In the genomic region with DNA sequence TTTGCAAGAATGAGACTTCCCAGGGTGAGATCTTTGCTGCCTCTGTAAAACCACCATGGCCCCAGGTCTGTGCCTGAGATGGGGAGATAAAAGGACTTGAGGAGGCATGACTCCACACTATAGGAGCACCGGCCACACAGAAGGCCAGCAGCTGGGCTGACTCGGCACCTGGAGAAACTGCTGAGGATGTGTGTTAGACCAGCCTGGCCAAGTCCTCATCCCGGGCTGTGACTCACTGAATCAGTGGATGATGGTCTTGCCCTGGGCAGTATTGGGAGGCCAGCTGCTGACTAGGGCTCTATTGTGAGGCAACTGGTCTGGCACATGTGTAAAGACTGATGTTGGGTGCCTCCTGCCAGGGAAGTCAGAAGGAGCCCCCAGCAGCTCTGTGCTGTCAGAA, we compare ENCODE assay signal across 17 cellular contexts.
DNase-seq lines count a peak whose midpoint lies in the region; ATAC-seq and TF ChIP-seq lines count a peak whose summit lies in the region.
"Had no signal": no experiment of that assay in that cellular context is flagged by ENCODE, and none has a peak within 500 bp of the region (broad histone marks: within the 10 kb centered on the region; RNA-seq: fewer than 3 reads in every experiment).

No MANE protein-coding gene starts in this region.

- H3K9me3 Mint-ChIP-seq in activated T-helper 2 cell treated with anti-CD3 and anti-CD28 coated beads, Interferon-gamma antibody, Interleukin-2, Interleukin-4, amounts not matched to agents 10 μg/mL and 5 μg/mL and 100 μg/mL, durations not matched to agents 14 hours and 24 hours and 36 hours = no peaks in the 10 kb centered on the region
- H3K9me3 Mint-ChIP-seq in activated T-cell treated with anti-CD3 and anti-CD28 coated beads, Interleukin-2, amount 50 U/mL, for 72 hours = no peaks in the 10 kb centered on the region
- H3K9me3 Mint-ChIP-seq: activated naive CD8-positive, alpha-beta T cell treated with anti-CD3 and anti-CD28 coated beads, Interleukin-2, amount 50 U/mL, for 24 hours had no signal

- H3K4me1 Mint-ChIP-seq in activated T-helper 2 cell treated with anti-CD3 and anti-CD28 coated beads, Interferon-gamma antibody, Interleukin-2, Interleukin-4, amounts not matched to agents 10 μg/mL and 5 μg/mL and 100 μg/mL, durations not matched to agents 14 hours and 24 hours and 36 hours (ENCODE audit: low read depth) = no peaks in the 10 kb centered on the region
- no peaks in the 10 kb centered on the region for H3K4me1 Mint-ChIP-seq in activated T-cell treated with anti-CD3 and anti-CD28 coated beads, Interleukin-2, amount 50 U/mL, for 72 hours (ENCODE audit: low read depth)
- H3K4me1 Mint-ChIP-seq: activated naive CD8-positive, alpha-beta T cell treated with anti-CD3 and anti-CD28 coated beads, Interleukin-2, amount 50 U/mL, for 24 hours had no signal

- H3K4me1 ChIP-seq in hepatocyte (ENCODE audit: insufficient read depth) = no peaks in the 10 kb centered on the region

- H3K79me2 ChIP-seq in hepatocyte = no peaks in the 10 kb centered on the region

- no peaks in the 10 kb centered on the region for H3K9me3 ChIP-seq in hepatocyte (ENCODE audit: low read depth)
- H3K9me3 ChIP-seq: mucosa of descending colon, tibial nerve had no signal

- no peak for TF ChIP-seq CTCF in brain microvascular endothelial cell (IDR thresholded peaks at IDR 0.05; ENCODE audit: low read depth, low read length, missing control alignments)
- no peak for TF ChIP-seq CTCF in hepatocyte (IDR thresholded peaks at IDR 0.05; ENCODE audit: poor library complexity)

- no peak overlapping the region for H3K27ac Mint-ChIP-seq in activated T-helper 2 cell treated with anti-CD3 and anti-CD28 coated beads, Interferon-gamma antibody, Interleukin-2, Interleukin-4, amounts not matched to agents 10 μg/mL and 5 μg/mL and 100 μg/mL, durations not matched to agents 14 hours and 24 hours and 36 hours
- no peak overlapping the region for H3K27ac Mint-ChIP-seq in activated T-cell treated with anti-CD3 and anti-CD28 coated beads, Interleukin-2, amount 50 U/mL, for 72 hours
- H3K27ac Mint-ChIP-seq: activated naive CD8-positive, alpha-beta T cell treated with anti-CD3 and anti-CD28 coated beads, Interleukin-2, amount 50 U/mL, for 24 hours; effector memory CD8-positive, alpha-beta T cell had no signal

- H3K27me3 Mint-ChIP-seq in activated T-helper 2 cell treated with anti-CD3 and anti-CD28 coated beads, Interferon-gamma antibody, Interleukin-2, Interleukin-4, amounts not matched to agents 10 μg/mL and 5 μg/mL and 100 μg/mL, durations not matched to agents 14 hours and 24 hours and 36 hours (ENCODE audit: low read depth) = no peaks in the 10 kb centered on the region
- no peaks in the 10 kb centered on the region for H3K27me3 Mint-ChIP-seq in activated T-cell treated with anti-CD3 and anti-CD28 coated beads, Interleukin-2, amount 50 U/mL, for 72 hours (ENCODE audit: low read depth)
- H3K27me3 Mint-ChIP-seq: effector memory CD8-positive, alpha-beta T cell had no signal

- WGBS in hepatocyte (ENCODE audit: low lambda C conversion rate, missing lambda C conversion rate) = 74% methylated on average over 3 of the region's 3 CpGs

- no peaks in the 10 kb centered on the region for H3K36me3 Mint-ChIP-seq in activated T-helper 2 cell treated with anti-CD3 and anti-CD28 coated beads, Interferon-gamma antibody, Interleukin-2, Interleukin-4, amounts not matched to agents 10 μg/mL and 5 μg/mL and 100 μg/mL, durations not matched to agents 14 hours and 24 hours and 36 hours (ENCODE audit: low read depth)
- no peaks in the 10 kb centered on the region for H3K36me3 Mint-ChIP-seq in activated T-cell treated with anti-CD3 and anti-CD28 coated beads, Interleukin-2, amount 50 U/mL, for 72 hours (ENCODE audit: insufficient read depth in 2 of 2)

- no peak overlapping the region for H3K4me3 Mint-ChIP-seq in activated T-helper 2 cell treated with anti-CD3 and anti-CD28 coated beads, Interferon-gamma antibody, Interleukin-2, Interleukin-4, amounts not matched to agents 10 μg/mL and 5 μg/mL and 100 μg/mL, durations not matched to agents 14 hours and 24 hours and 36 hours (ENCODE audit: low read depth)
- H3K4me3 Mint-ChIP-seq in activated T-cell treated with anti-CD3 and anti-CD28 coated beads, Interleukin-2, amount 50 U/mL, for 72 hours = no peak overlapping the region
- H3K4me3 Mint-ChIP-seq: activated naive CD8-positive, alpha-beta T cell treated with anti-CD3 and anti-CD28 coated beads, Interleukin-2, amount 50 U/mL, for 24 hours; effector memory CD8-positive, alpha-beta T cell had no signal

- H4K20me1 ChIP-seq in hepatocyte (ENCODE audit: insufficient read depth, poor library complexity, severe bottlenecking) = no peaks in the 10 kb centered on the region

- no peak overlapping the region for H3K4me2 ChIP-seq in hepatocyte

- DNase-seq in AG08395 (ENCODE audit: low spot score) (peak; percentile 73), HS-5 (ENCODE audit: low read depth) (peak; percentile 65), brain microvascular endothelial cell (peak; percentile 48), hepatocyte (ENCODE audit: low spot score) (peak; percentile 44), NCI-H2171 treated with DMSO at 0.1 percent for 48 hours (lab: John Stamatoyannopoulos, UW) (no peak), kidney glomerular epithelial cell (lab: John Stamatoyannopoulos, UW) (no peak)
- DNase-seq in activated T-helper 2 cell treated with anti-CD3 and anti-CD28 coated beads, Interferon-gamma antibody, Interleukin-2, Interleukin-4, amounts not matched to agents 10 μg/mL and 5 μg/mL and 100 μg/mL, durations not matched to agents 14 hours and 24 hours and 36 hours (ENCODE audit: low spot score) = no peak
- no peak for DNase-seq in activated T-cell treated with anti-CD3 and anti-CD28 coated beads, Interleukin-2, amount 50 U/mL, for 72 hours
- DNase-seq: ACHN; activated CD8-positive, alpha-beta memory T cell treated with anti-CD3 and anti-CD28 coated beads, Interleukin-2, amount 50 U/mL, for 4 hours; activated naive CD8-positive, alpha-beta T cell treated with anti-CD3 and anti-CD28 coated beads, Interleukin-2, amount 50 U/mL, for 24 hours; effector memory CD8-positive, alpha-beta T cell; mucosa of descending colon; NCI-H524; SIG-M5 had no signal

- in situ Hi-C loops in brain microvascular endothelial cell (cut with HindIII; ENCODE audit: low pct_ligation_motif_present, low sequenced_read_pairs) = no loop called here

- intact Hi-C loops in activated T-helper 2 cell treated with anti-CD3 and anti-CD28 coated beads, Interferon-gamma antibody, Interleukin-2, Interleukin-4, amounts not matched to agents 10 μg/mL and 5 μg/mL and 100 μg/mL, durations not matched to agents 14 hours and 24 hours and 36 hours (cut with micrococcal nuclease) = loop anchor here (5.0 kb wide), 1 partner anchor 1082 kb away; a partner anchor contains a TSS

- no peak overlapping the region for H3K4me3 ChIP-seq in brain microvascular endothelial cell (ENCODE audit: low read depth, low read length)
- H3K4me3 ChIP-seq in hepatocyte = no peak overlapping the region
- H3K4me3 ChIP-seq: mucosa of descending colon, tibial nerve had no signal

- H3K27ac ChIP-seq in brain microvascular endothelial cell = no peak overlapping the region
- no peak overlapping the region for H3K27ac ChIP-seq in hepatocyte
- H3K27ac ChIP-seq: tibial nerve had no signal

- H3K36me3 ChIP-seq in brain microvascular endothelial cell (replicated peaks) (no peaks in the 10 kb centered on the region), hepatocyte (replicated peaks; ENCODE audit: insufficient read depth, low read depth) (no peaks in the 10 kb centered on the region)
- H3K36me3 ChIP-seq: tibial nerve had no signal

- H3K27me3 ChIP-seq in brain microvascular endothelial cell (replicated peaks) (no peaks in the 10 kb centered on the region), hepatocyte (no peaks in the 10 kb centered on the region)
- H3K27me3 ChIP-seq: tibial nerve had no signal

- H2AFZ ChIP-seq in hepatocyte = no peak overlapping the region

- ATAC-seq in activated T-cell treated with anti-CD3 and anti-CD28 coated beads, Interleukin-2, amount 50 U/mL, for 72 hours (replicated peaks in 1 of 2) = no peak
- ATAC-seq: activated naive CD8-positive, alpha-beta T cell treated with anti-CD3 and anti-CD28 coated beads, Interleukin-2, amount 50 U/mL, for 24 hours; effector memory CD8-positive, alpha-beta T cell; mucosa of descending colon; sciatic nerve had no signal

- H3K9me2 ChIP-seq in hepatocyte (replicated peaks; ENCODE audit: insufficient read depth) = no peaks in the 10 kb centered on the region

Comparison
In these comparisons a context has a peak if more than half of its experiments do, and no peak if none do; other contexts are left out.
1. DNase-seq: peak in AG08395 (single experiment), HS-5 (single experiment), brain microvascular endothelial cell (single experiment) and hepatocyte (single experiment); none in NCI-H2171 treated with DMSO at 0.1 percent for 48 hours (single experiment), kidney glomerular epithelial cell (single experiment), activated T-helper 2 cell treated with anti-CD3 and anti-CD28 coated beads, Interferon-gamma antibody, Interleukin-2, Interleukin-4, amounts not matched to agents 10 μg/mL and 5 μg/mL and 100 μg/mL, durations not matched to agents 14 hours and 24 hours and 36 hours (single experiment) and activated T-cell treated with anti-CD3 and anti-CD28 coated beads, Interleukin-2, amount 50 U/mL, for 72 hours (0 of 2).